In the genomic region with DNA sequence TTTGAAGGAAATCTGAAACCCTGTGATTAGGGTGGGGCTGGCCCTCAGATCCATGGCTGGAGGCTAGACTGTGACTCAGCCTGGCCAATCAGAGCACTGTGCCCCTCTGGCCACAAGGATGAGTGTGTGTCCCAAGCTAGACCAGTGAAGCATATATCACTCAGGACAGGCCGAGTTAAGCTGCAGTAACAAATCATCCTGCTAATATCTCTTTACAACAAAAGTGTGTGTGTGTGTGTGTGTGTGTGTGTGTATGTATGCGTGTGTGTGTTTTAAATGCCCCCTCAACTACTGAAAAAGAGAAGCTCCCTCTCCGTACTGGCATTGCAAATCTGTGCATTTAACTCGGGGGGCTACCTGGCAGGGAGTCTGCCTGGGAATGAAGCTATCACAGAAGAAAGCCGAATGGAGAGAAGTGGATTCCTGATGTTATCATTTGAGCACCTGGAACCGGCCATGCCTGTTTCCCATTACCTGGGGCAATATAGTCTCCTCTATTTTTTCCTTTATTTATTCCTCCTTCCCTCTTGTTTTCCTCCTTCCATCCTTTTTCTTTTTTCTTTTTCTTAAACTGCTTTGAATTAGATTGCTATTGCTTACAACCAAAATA, we compare ENCODE assay signal across 10 cellular contexts. TPM values are rescaled to one million over a fixed set of nuclear protein-coding genes. Genes with fewer than 3 reads are reported as not detected.
DNase-seq lines count a peak whose midpoint lies in the region; ATAC-seq, FAIRE-seq and TF ChIP-seq lines count a peak whose summit lies in the region.
"Had no signal": no experiment of that assay in that cellular context is flagged by ENCODE, and none has a peak within 500 bp of the region (broad histone marks: within the 10 kb centered on the region; RNA-seq: fewer than 3 reads in every experiment).

No MANE protein-coding gene starts in this region.

- TF ChIP-seq CTCF in K562 (IDR thresholded peaks at IDR 0.05 in 2 of 3, conservative IDR thresholded peaks at IDR 0.05 in 1 of 3; ENCODE audit: insufficient read depth in 2 of 3, low read depth in 1 of 3, low read length in 3 of 3) = no peak

- no peak overlapping the region for H3K27ac ChIP-seq in K562 (ENCODE audit: extremely low read depth, low read depth, low read length)

- no peak overlapping the region for H2AFZ ChIP-seq in K562 (ENCODE audit: low read depth, low read length)

- no peaks in the 10 kb centered on the region for H3K36me3 Mint-ChIP-seq in T-helper 17 cell (ENCODE audit: low read depth)

- no peaks in the 10 kb centered on the region for H3K9me1 ChIP-seq in K562 (ENCODE audit: control insufficient read depth, insufficient read depth, low read length)

- no peak for TF ChIP-seq RAD21 in K562 (CRISPR knock-in tag; conservative IDR thresholded peaks at IDR 0.05 in 1 of 2, IDR thresholded peaks at IDR 0.05 in 1 of 2)

- 40% methylated on average over 6 of the region's 6 CpGs for WGBS in K562 (ENCODE audit: insufficient coverage, low coverage, missing lambda C conversion rate)

- TF ChIP-seq POLR2A in K562 (conservative IDR thresholded peaks at IDR 0.05) = no peak

- H3K36me3 ChIP-seq in K562 (ENCODE audit: control insufficient read depth, insufficient read depth, low read length) = no peaks in the 10 kb centered on the region

- no peak overlapping the region for H3K27ac Mint-ChIP-seq in T-helper 17 cell

- DNase-seq in COLO829 (ENCODE audit: low spot score) = peak; percentile 25
- DNase-seq in LHCN-M2 (ENCODE audit: low read depth) = peak; percentile 82
- DNase-seq in K562 (ENCODE audit: extremely low read depth in 1 of 4, low spot score in 3 of 4) = peak; percentile 49 to 73 (median 56)
- DNase-seq in left kidney (ENCODE audit: low read depth, low spot score) = peak; percentile 77
- DNase-seq in T-helper 17 cell = no peak
- no peak for DNase-seq in stimulated activated CD4-positive, alpha-beta T cell treated with anti-CD3 and anti-CD28 coated beads, Interleukin-12 subunit alpha, Interleukin-12 subunit beta, amount 100 ng/mL, for 4 hours
- no peak for DNase-seq in CD1c-positive myeloid dendritic cell (ENCODE audit: extremely low spot score)
- DNase-seq: activated CD4-positive, alpha-beta T cell treated with anti-CD3 and anti-CD28 coated beads for 4 hours; NK-92 treated with Interleukin-12 subunit alpha and Interleukin-12 subunit beta, amount 100 ng/mL, for 24 hours had no signal

- CTCF ChIA-PET in K562 (lab: Yijun Ruan, JAX; ENCODE audit: low intra/inter-chr PET ratio) = interaction anchor here (0.6 to 0.7 kb wide), 2 partner anchors 593 to 623 kb away, joined by 3 to 4 read pairs; no protein-coding TSS in a partner anchor

- H3K4me1 ChIP-seq in K562 (replicated peaks in 1 of 2; ENCODE audit: control insufficient read depth in 2 of 2, insufficient read depth in 2 of 2, low read length in 2 of 2) = peaks cover 22 to 28% of the 10 kb centered on the region in 2 experiments

- H3K4me3 ChIP-seq in K562 = no peak overlapping the region

- no peak overlapping the region for H3K4me3 Mint-ChIP-seq in T-helper 17 cell

- POLR2A ChIA-PET in K562 (lab: Yijun Ruan, JAX) = interaction anchor here (0.7 to 2.9 kb wide), 2 partner anchors 13 to 25 kb away, joined by 3 to 8 read pairs; a partner anchor contains a TSS

- no peak overlapping the region for H3K4me2 ChIP-seq in K562 (ENCODE audit: insufficient read depth, low read length)

- ATAC-seq in K562 = peak; percentile 85
- ATAC-seq in HG03457 (IDR thresholded peaks at IDR 0.05; ENCODE audit: unreplicated experiment) = no peak
- ATAC-seq in T-helper 17 cell = no peak

- FAIRE-seq in K562 (lab: Jason Lieb, UNC) = peak; percentile 64

- H3K27me3 Mint-ChIP-seq in T-helper 17 cell = peaks cover 63% of the 10 kb centered on the region

- no peak overlapping the region for H3K9ac ChIP-seq in K562 (ENCODE audit: insufficient read depth in 1 of 2, low read depth in 2 of 2, low read length in 2 of 2)

- H3K4me1 Mint-ChIP-seq in T-helper 17 cell = peaks cover 4% of the 10 kb centered on the region

- intact Hi-C loops in K562 (cut with micrococcal nuclease) = no loop called here

- H4K20me1 ChIP-seq in K562 (replicated peaks; ENCODE audit: control insufficient read depth, insufficient read depth, low read length) = no peaks in the 10 kb centered on the region

- H3K27me3 ChIP-seq in K562 (ENCODE audit: control insufficient read depth in 2 of 2, insufficient read depth in 2 of 2, low read length in 2 of 2) = no peaks in the 10 kb centered on the region

- no peak for TF ChIP-seq EP300 in K562 (IDR thresholded peaks at IDR 0.05; ENCODE audit: low read length)

- H3K9me3 ChIP-seq in K562 (replicated peaks; ENCODE audit: control insufficient read depth, insufficient read depth, low read depth, low read length) (no peaks in the 10 kb centered on the region), T-helper 17 cell (ENCODE audit: control insufficient read depth, low read length, poor library complexity, severe bottlenecking) (no peaks in the 10 kb centered on the region)

- no TSS peak for BruUV-seq in K562 (replicated peaks; lab: Mats Ljungman, UMichigan)

- in situ Hi-C loops in K562 (cut with MboI) = no loop called here

- H3K79me2 ChIP-seq in K562 (ENCODE audit: control insufficient read depth, insufficient read depth, low read length) = no peaks in the 10 kb centered on the region

TF ChIP-seq in K562, 482 proteins besides CTCF, POLR2A, EP300 and RAD21 (continues in another document):
- TF ChIP-seq ZKSCAN3 (CRISPR knock-in tag; IDR thresholded peaks at IDR 0.05) (no peak), NR2C1 (IDR thresholded peaks at IDR 0.05) (no peak), NR2C1 (tag; IDR thresholded peaks at IDR 0.05) (no peak), HDAC1 (IDR thresholded peaks at IDR 0.05) (peak in 1 of 2 experiments; percentile 46; a peak in 1 of 4 replicates), KDM2B (CRISPR knock-in tag; IDR thresholded peaks at IDR 0.05) (no peak), ZNF354B (CRISPR knock-in tag; IDR thresholded peaks at IDR 0.05) (no peak), NFXL1 (CRISPR knock-in tag; IDR thresholded peaks at IDR 0.05) (no peak), OTX1 (CRISPR knock-in tag; IDR thresholded peaks at IDR 0.05) (no peak), RCOR1 (IDR thresholded peaks at IDR 0.05; ENCODE audit: borderline replicate concordance in 1 of 2, low read depth in 2 of 2, low read length in 2 of 2) (peak in 1 of 2 experiments; percentile 51; a peak in 1 of 4 replicates), PHF21A (IDR thresholded peaks at IDR 0.05; ENCODE audit: borderline replicate concordance, low read depth) (peak; percentile 55; the same call in 1 of the 2 replicates), RBM25 (IDR thresholded peaks at IDR 0.05; ENCODE audit: low read depth, low read length, severe bottlenecking) (peak; percentile 13), ZNF316 (IDR thresholded peaks at IDR 0.05) (no peak)
- TF ChIP-seq, protein P1, sequence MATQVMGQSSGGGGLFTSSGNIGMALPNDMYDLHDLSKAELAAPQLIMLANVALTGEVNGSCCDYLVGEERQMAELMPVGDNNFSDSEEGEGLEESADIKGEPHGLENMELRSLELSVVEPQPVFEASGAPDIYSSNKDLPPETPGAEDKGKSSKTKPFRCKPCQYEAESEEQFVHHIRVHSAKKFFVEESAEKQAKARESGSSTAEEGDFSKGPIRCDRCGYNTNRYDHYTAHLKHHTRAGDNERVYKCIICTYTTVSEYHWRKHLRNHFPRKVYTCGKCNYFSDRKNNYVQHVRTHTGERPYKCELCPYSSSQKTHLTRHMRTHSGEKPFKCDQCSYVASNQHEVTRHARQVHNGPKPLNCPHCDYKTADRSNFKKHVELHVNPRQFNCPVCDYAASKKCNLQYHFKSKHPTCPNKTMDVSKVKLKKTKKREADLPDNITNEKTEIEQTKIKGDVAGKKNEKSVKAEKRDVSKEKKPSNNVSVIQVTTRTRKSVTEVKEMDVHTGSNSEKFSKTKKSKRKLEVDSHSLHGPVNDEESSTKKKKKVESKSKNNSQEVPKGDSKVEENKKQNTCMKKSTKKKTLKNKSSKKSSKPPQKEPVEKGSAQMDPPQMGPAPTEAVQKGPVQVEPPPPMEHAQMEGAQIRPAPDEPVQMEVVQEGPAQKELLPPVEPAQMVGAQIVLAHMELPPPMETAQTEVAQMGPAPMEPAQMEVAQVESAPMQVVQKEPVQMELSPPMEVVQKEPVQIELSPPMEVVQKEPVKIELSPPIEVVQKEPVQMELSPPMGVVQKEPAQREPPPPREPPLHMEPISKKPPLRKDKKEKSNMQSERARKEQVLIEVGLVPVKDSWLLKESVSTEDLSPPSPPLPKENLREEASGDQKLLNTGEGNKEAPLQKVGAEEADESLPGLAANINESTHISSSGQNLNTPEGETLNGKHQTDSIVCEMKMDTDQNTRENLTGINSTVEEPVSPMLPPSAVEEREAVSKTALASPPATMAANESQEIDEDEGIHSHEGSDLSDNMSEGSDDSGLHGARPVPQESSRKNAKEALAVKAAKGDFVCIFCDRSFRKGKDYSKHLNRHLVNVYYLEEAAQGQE (CRISPR knock-in tag; IDR thresholded peaks at IDR 0.05; ENCODE audit: low read depth) = no peak

RNA-seq across cellular contexts. Expression of a gene that starts 25.6 kb away (rescaled TPM):
- total RNA-seq in LHCN-M2 (2014; rRNA removed) = 1,426 and 2,025 TPM in 2 replicates
- polyA plus RNA-seq in LHCN-M2 (2012) = 1,502 TPM
- total RNA-seq in K562 (2011; cell fraction: chromatin; rRNA removed; ENCODE audit: low replicate concordance) = 18.5 and 24.8 TPM in 2 replicates
- total RNA-seq in K562 (2011; cell fraction: nucleolus; rRNA removed) = 30.9 and 40.0 TPM in 2 replicates
- 23.3 and 29.5 TPM in 2 replicates for total RNA-seq in K562 (2011; cell fraction: nucleoplasm; rRNA removed)
- 23.8 and 30.1 TPM in 2 replicates for total RNA-seq in K562 (2014; rRNA removed)
- total RNA-seq in K562 (2014; rRNA removed; fragmentation: Illumina TruSeq; extraction: Trizol) = 6.5 and 7.4 TPM in 2 replicates
- total RNA-seq in K562 (2015; rRNA removed; fragmentation: Illumina TruSeq; extraction: Trizol) = 7.2 and 8.9 TPM in 2 replicates
- 19.2 and 21.8 TPM in 2 replicates for total RNA-seq in K562 (2021)
- polyA plus RNA-seq in K562 (2011; rRNA removed) = 4.3 and 4.7 TPM in 2 replicates
- 1.9 and 4.0 TPM in 2 replicates for polyA plus RNA-seq in K562 (2011; cell fraction: cytosol; rRNA removed)
- 8.8 and 11.6 TPM in 2 replicates for polyA plus RNA-seq in K562 (2011; cell fraction: nucleus; rRNA removed)
- polyA plus RNA-seq in K562 (2012) = 8.1 and 31.8 TPM in 2 replicates
- polyA plus RNA-seq in K562 (2014; fragmentation: Illumina TruSeq; extraction: Trizol) = 11.4 and 16.1 TPM in 2 replicates
- polyA plus RNA-seq in K562 (2014; fragmentation: Nextera tagmentation; extraction: Ambion mirVana) = under 1 TPM; 0.62 to 0.63 TPM
- polyA plus RNA-seq in K562 (2014; rRNA removed) = 25.6 and 31.7 TPM in 2 replicates
- 4.0 and 5.4 TPM in 2 replicates for polyA minus RNA-seq in K562 (2011; rRNA and poly(A)+ RNA removed)
- polyA minus RNA-seq in K562 (2011; cell fraction: cytosol; rRNA and poly(A)+ RNA removed) = 3.7 and 4.5 TPM in 2 replicates
- polyA minus RNA-seq in K562 (2011; cell fraction: nucleus; rRNA and poly(A)+ RNA removed) = 16.7 and 17.5 TPM in 2 replicates
- not detected for total RNA-seq in T-helper 17 cell

Comparison
In these comparisons a context has a peak if more than half of its experiments do, and no peak if none do; other contexts are left out.
1. DNase-seq: peak in COLO829 (single experiment), LHCN-M2 (single experiment), K562 (4 of 4) and left kidney (single experiment); none in T-helper 17 cell (0 of 3), stimulated activated CD4-positive, alpha-beta T cell treated with anti-CD3 and anti-CD28 coated beads, Interleukin-12 subunit alpha, Interleukin-12 subunit beta, amount 100 ng/mL, for 4 hours (single experiment) and CD1c-positive myeloid dendritic cell (single experiment).
2. RNA of a gene that starts 25.6 kb away (total RNA-seq): 1,426 to 2,025 TPM in LHCN-M2; 6.5 to 40.0 TPM in K562 and not detected in T-helper 17 cell; every median in the first group is over 10 times any median in the second.